Comparison of ENCODE assay signal across 23 cellular contexts in the genomic region with DNA sequence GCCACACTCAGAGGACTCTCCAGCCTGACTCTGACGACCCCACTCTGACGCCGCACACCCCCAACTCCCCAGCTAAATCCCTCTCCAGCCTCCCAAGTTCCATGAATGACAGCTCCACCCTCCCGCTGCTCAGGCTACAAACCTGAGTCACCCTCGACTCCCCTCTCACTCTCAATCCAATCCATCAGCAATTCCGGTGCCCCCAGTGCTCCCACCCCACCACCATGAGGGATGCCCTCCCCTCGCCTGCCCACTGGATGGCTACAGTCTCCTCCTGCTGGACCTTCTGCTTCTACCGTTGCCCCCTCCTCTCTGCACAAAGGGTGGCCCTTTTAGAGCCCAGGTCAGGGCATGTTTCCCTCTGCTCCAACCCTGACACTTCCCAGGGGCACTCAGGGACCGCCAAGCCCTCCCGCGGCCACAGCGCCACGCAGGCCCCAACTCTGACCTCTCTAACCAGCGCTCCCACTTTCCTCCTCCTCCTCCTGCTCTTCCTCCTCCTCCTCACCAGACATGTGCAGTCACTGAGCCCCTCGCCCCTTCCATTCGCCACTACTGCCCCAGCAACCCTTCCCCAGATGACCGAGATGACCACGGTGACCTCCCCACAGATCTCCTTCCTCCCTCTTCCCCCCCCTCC.
A peak's percentile ranks its signal among the peaks of the same experiment; 100 is the strongest.
DNase-seq lines count a peak whose midpoint lies in the region; ATAC-seq and TF ChIP-seq lines count a peak whose summit lies in the region.
"Had no signal": no experiment of that assay in that cellular context is flagged by ENCODE, and none has a peak within 500 bp of the region (broad histone marks: within the 10 kb centered on the region; RNA-seq: fewer than 3 reads in every experiment).

No MANE protein-coding gene starts in this region.

- no peaks in the 10 kb centered on the region for H3F3A ChIP-seq in SK-N-SH (replicated peaks; ENCODE audit: insufficient read depth)

- H3K27me3 Mint-ChIP-seq in nephron progenitor cell (ENCODE audit: low read depth, poor library complexity), result peaks cover 50% of the 10 kb centered on the region

- no peaks in the 10 kb centered on the region for H3K9me3 Mint-ChIP-seq in nephron progenitor cell
- H3K9me3 Mint-ChIP-seq: CD4-positive, alpha-beta T cell had no signal

- H3K36me3 ChIP-seq in SK-N-SH (replicated peaks in 1 of 2; ENCODE audit: control insufficient read depth in 1 of 2, insufficient read depth in 2 of 2, low read length in 1 of 2) (no peaks in the 10 kb centered on the region), osteoblast (ENCODE audit: insufficient read depth, low read length) (no peaks in the 10 kb centered on the region), ascending aorta (no peaks in the 10 kb centered on the region)
- H3K36me3 ChIP-seq: BE2C; BLaER1 treated with 17β-estradiol and CSF1 and Interleukin-3, amounts not matched to agents 10 nM and 100 nM; HAP-1 had no signal

- H3K4me1 Mint-ChIP-seq in nephron progenitor cell, result peaks cover 6% of the 10 kb centered on the region
- H3K4me1 Mint-ChIP-seq: CD8-positive, alpha-beta memory T cell had no signal

- H3K79me2 ChIP-seq in SK-N-SH (ENCODE audit: insufficient read depth), result no peaks in the 10 kb centered on the region
- no peaks in the 10 kb centered on the region for H3K79me2 ChIP-seq in osteoblast (ENCODE audit: insufficient read depth, low read length)

- H3K27ac Mint-ChIP-seq in nephron progenitor cell, result peak overlapping the region; percentile 34
- H3K27ac Mint-ChIP-seq: CD14-positive monocyte; CD4-positive, alpha-beta T cell; CD8-positive, alpha-beta memory T cell; HFFc6 had no signal

- CTCF ChIA-PET in SK-N-SH (lab: Yijun Ruan, JAX), result interaction anchor here (1.0 to 4.4 kb wide), 6 partner anchors 12 to 329 kb away, joined by 4 to 33 read pairs (median 6); no protein-coding TSS in a partner anchor

- H2AFZ ChIP-seq in SK-N-SH (ENCODE audit: low read depth) (no peak overlapping the region), osteoblast (ENCODE audit: low read length) (no peak overlapping the region)
- H2AFZ ChIP-seq: GM23248 had no signal

- POLR2A ChIA-PET in SK-N-SH (lab: Yijun Ruan, JAX), result no interaction called here

- H3K27me3 ChIP-seq in SK-N-SH (ENCODE audit: insufficient read depth) (no peaks in the 10 kb centered on the region; the same call in 1 of the 2 replicates), osteoblast (ENCODE audit: insufficient read depth, low read length) (peaks cover 22% of the 10 kb centered on the region), ascending aorta (peaks cover 8% of the 10 kb centered on the region)
- H3K27me3 ChIP-seq: BLaER1 treated with 17β-estradiol and CSF1 and Interleukin-3, amounts not matched to agents 10 nM and 100 nM had no signal

- H3K36me3 Mint-ChIP-seq in nephron progenitor cell (ENCODE audit: low read depth), result no peaks in the 10 kb centered on the region
- H3K36me3 Mint-ChIP-seq: CD14-positive monocyte; CD8-positive, alpha-beta memory T cell had no signal

- TF ChIP-seq CTCF in SK-N-SH (IDR thresholded peaks at IDR 0.05) (no peak), nephron progenitor cell (IDR thresholded peaks at IDR 0.05) (no peak), osteoblast (IDR thresholded peaks at IDR 0.05; ENCODE audit: extremely low read depth, low read depth, low read length) (no peak), ascending aorta (IDR thresholded peaks at IDR 0.05) (no peak)

- intact Hi-C loops in ascending aorta (cut with DNase I), result no loop called here

- no peak overlapping the region for H3K9ac ChIP-seq in SK-N-SH
- H3K9ac ChIP-seq: BLaER1 treated with 17β-estradiol and CSF1 and Interleukin-3, amounts not matched to agents 10 nM and 100 nM; GM23248 had no signal

- H3K27ac ChIP-seq in SK-N-SH (ENCODE audit: low read depth in 2 of 2, low read length in 1 of 2) (no peak overlapping the region), osteoblast (ENCODE audit: low read depth, low read length) (no peak overlapping the region), ascending aorta (no peak overlapping the region)
- H3K27ac ChIP-seq: 22Rv1; A549; BLaER1 treated with 17β-estradiol and CSF1 and Interleukin-3, amounts not matched to agents 10 nM and 100 nM; GM23248 had no signal

- TF ChIP-seq RAD21 in SK-N-SH (IDR thresholded peaks at IDR 0.05; ENCODE audit: low read length), result no peak

- H3K9me3 ChIP-seq in SK-N-SH (no peaks in the 10 kb centered on the region), osteoblast (ENCODE audit: low read depth, low read length) (no peaks in the 10 kb centered on the region), ascending aorta (no peaks in the 10 kb centered on the region)
- H3K9me3 ChIP-seq: A549, BE2C, HAP-1 had no signal

- H3K4me3 ChIP-seq in SK-N-SH (ENCODE audit: low read depth in 2 of 2, low read length in 1 of 2), result no peak overlapping the region
- H3K4me3 ChIP-seq in osteoblast (ENCODE audit: insufficient read depth, low read length), result no peak overlapping the region
- no peak overlapping the region for H3K4me3 ChIP-seq in ascending aorta
- H3K4me3 ChIP-seq: A549; BLaER1 treated with 17β-estradiol and CSF1 and Interleukin-3, amounts not matched to agents 10 nM and 100 nM; GM12878; GM23248; HAP-1 had no signal

- 57% methylated on average over 17 of the region's 18 CpGs for WGBS in SK-N-SH (ENCODE audit: low lambda C conversion rate)

- ATAC-seq in SK-N-SH treated with all-trans-retinoic acid at 6 μM for 48 hours, result no peak
- ATAC-seq: A549, GM12878 had no signal

- no peaks in the 10 kb centered on the region for H3K9me2 ChIP-seq in SK-N-SH

- H4K20me1 ChIP-seq in SK-N-SH (ENCODE audit: insufficient read depth), result no peaks in the 10 kb centered on the region
- no peaks in the 10 kb centered on the region for H4K20me1 ChIP-seq in osteoblast (ENCODE audit: insufficient read depth, low read length)
- H4K20me1 ChIP-seq: BLaER1 treated with 17β-estradiol and CSF1 and Interleukin-3, amounts not matched to agents 10 nM and 100 nM had no signal

- H3K4me2 ChIP-seq in SK-N-SH, result no peak overlapping the region
- no peak overlapping the region for H3K4me2 ChIP-seq in osteoblast (ENCODE audit: insufficient read depth, low read length)
- H3K4me2 ChIP-seq: A549; BLaER1 treated with 17β-estradiol and CSF1 and Interleukin-3, amounts not matched to agents 10 nM and 100 nM had no signal

- no peak overlapping the region for H3K4me3 Mint-ChIP-seq in nephron progenitor cell
- H3K4me3 Mint-ChIP-seq: CD4-positive, alpha-beta T cell; CD8-positive, alpha-beta memory T cell; HFFc6 had no signal

- H3K4me1 ChIP-seq in SK-N-SH (ENCODE audit: control insufficient read depth in 1 of 2, insufficient read depth in 2 of 2, low read depth in 1 of 2, low read length in 1 of 2) (no peaks in the 10 kb centered on the region; a peak in 1 of 4 replicates), osteoblast (ENCODE audit: insufficient read depth, low read length) (peaks cover 5% of the 10 kb centered on the region), ascending aorta (no peaks in the 10 kb centered on the region)
- H3K4me1 ChIP-seq: BE2C; BLaER1 treated with 17β-estradiol and CSF1 and Interleukin-3, amounts not matched to agents 10 nM and 100 nM; HAP-1 had no signal

- TF ChIP-seq EP300 in SK-N-SH (IDR thresholded peaks at IDR 0.05; ENCODE audit: borderline replicate concordance in 1 of 2, low read depth in 1 of 2, low read length in 1 of 2), result no peak

- DNase-seq in SK-N-SH (peak; percentile 8), nephron progenitor cell (no peak), osteoblast (ENCODE audit: insufficient read length, low spot score, missing footprints) (peak; percentile 62), glomerular visceral epithelial cell (ENCODE audit: extremely low spot score) (no peak), ascending aorta (ENCODE audit: low spot score in 2 of 2) (no peak)
- no peak for DNase-seq in NK-92 treated with Interleukin-12 subunit alpha and Interleukin-12 subunit beta, amount 100 ng/mL, for 24 hours (lab: John Stamatoyannopoulos, UW)
- DNase-seq: AML-193; BE2C; CD4-positive, alpha-beta T cell; CD8-positive, alpha-beta memory T cell; DMS 273 treated with DMSO at 0.1 percent for 48 hours; DMS79; EL; GDM1; HFFc6 had no signal

TF ChIP-seq in SK-N-SH, 30 proteins besides CTCF, POLR2A, EP300 and RAD21 (continues in another document):
- no peak for TF ChIP-seq MXI1 (IDR thresholded peaks at IDR 0.05; ENCODE audit: low read depth, low read length)
- TF ChIP-seq TCF12 (IDR thresholded peaks at IDR 0.05), result no peak
- no peak for TF ChIP-seq POLR2AphosphoS5 (IDR thresholded peaks at IDR 0.05; ENCODE audit: low read depth, low read length)
- no peak for TF ChIP-seq CHD2 (IDR thresholded peaks at IDR 0.05; ENCODE audit: low read length, partially characterized antibody)
- TF ChIP-seq NFIC (IDR thresholded peaks at IDR 0.05; ENCODE audit: borderline replicate concordance), result no peak
- no peak for TF ChIP-seq NRF1 (IDR thresholded peaks at IDR 0.05; ENCODE audit: low read depth, low read length)
- TF ChIP-seq FOXM1 (IDR thresholded peaks at IDR 0.05; ENCODE audit: low read depth), result no peak
- TF ChIP-seq PBX3 (IDR thresholded peaks at IDR 0.05), result no peak

TF ChIP-seq in SK-N-SH treated with all-trans-retinoic acid at 6 μM for 48 hours, 23 proteins besides CTCF, POLR2A, EP300 and RAD21 (continues in another document):
- no peak for TF ChIP-seq BACH2 (CRISPR knock-in tag; IDR thresholded peaks at IDR 0.05; ENCODE audit: borderline replicate concordance)
- TF ChIP-seq TCF4 (CRISPR knock-in tag; IDR thresholded peaks at IDR 0.05; ENCODE audit: borderline replicate concordance), result no peak
- no peak for TF ChIP-seq POU6F1 (CRISPR knock-in tag; IDR thresholded peaks at IDR 0.05; ENCODE audit: borderline replicate concordance, low read depth)

Comparison
In these comparisons a context has a peak if more than half of its experiments do, and no peak if none do; other contexts are left out.
1. DNase-seq: peak in SK-N-SH (single experiment) and osteoblast (single experiment); none in nephron progenitor cell (single experiment), glomerular visceral epithelial cell (single experiment), ascending aorta (0 of 2) and NK-92 treated with Interleukin-12 subunit alpha and Interleukin-12 subunit beta, amount 100 ng/mL, for 24 hours (single experiment).